7 cellular contexts compared by ENCODE assay signal in genomic region chr1:151371744-151372410, GRCh38.
DNase-seq lines count a peak whose midpoint lies in the region; ATAC-seq lines count a peak whose summit lies in the region.

No MANE protein-coding gene starts in this region.

- no peaks in the 10 kb centered on the region for H3K4me1 Mint-ChIP-seq in stimulated activated memory B cell treated with anti-CD40 and anti-IgM and Interleukin-4, amounts not matched to agents 10 μg/mL and 1 μg/mL and 100 μg/mL, for 72 hours

- DNase-seq in NCI-H1092 treated with DMSO at 0.1 percent for 48 hours (lab: John Stamatoyannopoulos, UW) (peak; percentile 91), amygdala (lab: John Stamatoyannopoulos, UW) (peak in 45 of 56 donors; percentile 7 to 72 (median 40)), GM19238 (ENCODE audit: insufficient read length, low spot score) (no peak), T1000 (lab: John Stamatoyannopoulos, UW) (no peak)

- H3K36me3 ChIP-seq in iPS-15b (ENCODE audit: control insufficient read depth, insufficient read depth, low read length) = peaks cover 3% of the 10 kb centered on the region

- peaks cover 2% of the 10 kb centered on the region for H3K4me1 ChIP-seq in iPS-15b (ENCODE audit: control insufficient read depth, insufficient read depth, low read length)

- H3K4me3 ChIP-seq in iPS-15b (ENCODE audit: low read depth, low read length) = peak overlapping the region; percentile 56

- H3K27ac Mint-ChIP-seq in stimulated activated memory B cell treated with anti-CD40 and anti-IgM and Interleukin-4, amounts not matched to agents 10 μg/mL and 1 μg/mL and 100 μg/mL, for 72 hours = peak overlapping the region; percentile 5

- H3K9ac ChIP-seq in iPS-15b (ENCODE audit: low read depth, low read length) = peak overlapping the region; percentile 65

- no peaks in the 10 kb centered on the region for H3K27me3 Mint-ChIP-seq in stimulated activated memory B cell treated with anti-CD40 and anti-IgM and Interleukin-4, amounts not matched to agents 10 μg/mL and 1 μg/mL and 100 μg/mL, for 72 hours

- H3K36me3 Mint-ChIP-seq in stimulated activated memory B cell treated with anti-CD40 and anti-IgM and Interleukin-4, amounts not matched to agents 10 μg/mL and 1 μg/mL and 100 μg/mL, for 72 hours = no peaks in the 10 kb centered on the region

- no peaks in the 10 kb centered on the region for H3K9me3 ChIP-seq in iPS-15b (ENCODE audit: control insufficient read depth, insufficient read depth, low read length)

- H3K9me3 Mint-ChIP-seq in stimulated activated memory B cell treated with anti-CD40 and anti-IgM and Interleukin-4, amounts not matched to agents 10 μg/mL and 1 μg/mL and 100 μg/mL, for 72 hours = no peaks in the 10 kb centered on the region

- H3K27me3 ChIP-seq in iPS-15b (ENCODE audit: control insufficient read depth, insufficient read depth, low read length) = no peaks in the 10 kb centered on the region

- H3K4me3 Mint-ChIP-seq in stimulated activated memory B cell treated with anti-CD40 and anti-IgM and Interleukin-4, amounts not matched to agents 10 μg/mL and 1 μg/mL and 100 μg/mL, for 72 hours = no peak overlapping the region

- ATAC-seq in stimulated activated memory B cell treated with anti-CD40 and anti-IgM and Interleukin-4, amounts not matched to agents 10 μg/mL and 1 μg/mL and 100 μg/mL, for 72 hours = no peak
- ATAC-seq in GM19455 (IDR thresholded peaks at IDR 0.05; ENCODE audit: unreplicated experiment) = no peak

Comparison
In these comparisons a context has a peak if more than half of its experiments do, and no peak if none do; other contexts are left out.
1. DNase-seq: peak in NCI-H1092 treated with DMSO at 0.1 percent for 48 hours (single experiment) and amygdala (45 of 56); none in GM19238 (single experiment) and T1000 (single experiment).